11 cellular contexts compared by ENCODE assay signal in genomic region chr22:21755855-21756284, GRCh38. TPM values are rescaled to one million over a fixed set of nuclear protein-coding genes. Genes with fewer than 3 reads are reported as not detected.
DNase-seq lines count a peak whose midpoint lies in the region; ATAC-seq, FAIRE-seq and TF ChIP-seq lines count a peak whose summit lies in the region.
"Had no signal": no experiment of that assay in that cellular context is flagged by ENCODE, and none has a peak within 500 bp of the region (broad histone marks: within the 10 kb centered on the region; RNA-seq: fewer than 3 reads in every experiment).

No MANE protein-coding gene starts in this region.

- TF ChIP-seq POLR2A in H54 (IDR thresholded peaks at IDR 0.05; ENCODE audit: low read depth, low read length) (no peak), lower leg skin (IDR thresholded peaks at IDR 0.05) (no peak)

- TF ChIP-seq CTCF in lower leg skin (IDR thresholded peaks at IDR 0.05) (no peak), MM.1S (IDR thresholded peaks at IDR 0.05; ENCODE audit: low read length) (no peak)

- peaks cover 7% of the 10 kb centered on the region for H3F3A ChIP-seq in MM.1S (ENCODE audit: insufficient read depth, low read length)

- FAIRE-seq in H54 (lab: Jason Lieb, UNC), result no peak

- peak overlapping the region; percentile 76 for H3K9ac ChIP-seq in adipocyte (ENCODE audit: low read length)
- no peak overlapping the region for H3K9ac ChIP-seq in MM.1S (ENCODE audit: low read length)

- no peaks in the 10 kb centered on the region for H3K9me2 ChIP-seq in MM.1S (replicated peaks; ENCODE audit: insufficient read depth, low read length)

- no peaks in the 10 kb centered on the region for H3K79me2 ChIP-seq in MM.1S (ENCODE audit: low read length)

- H3K27ac ChIP-seq in MM.1S (ENCODE audit: low read length), result no peak overlapping the region
- H3K27ac ChIP-seq: colonic mucosa, uterus had no signal

- H3K9me3 ChIP-seq in adipocyte (ENCODE audit: control insufficient read depth, low read length) (no peaks in the 10 kb centered on the region), MM.1S (replicated peaks; ENCODE audit: insufficient read depth, low read length) (no peaks in the 10 kb centered on the region)
- H3K9me3 ChIP-seq: colonic mucosa, uterus had no signal

- no peak overlapping the region for H2AFZ ChIP-seq in MM.1S (ENCODE audit: low read length)

- 27 to 35% methylated on average over 5 of the region's 5 CpGs for WGBS in lower leg skin, 2 donors

- H3K4me2 ChIP-seq in MM.1S (ENCODE audit: low read depth, low read length), result no peak overlapping the region

- no peak for ATAC-seq in GM21529 (IDR thresholded peaks at IDR 0.05; ENCODE audit: unreplicated experiment)

- peak; percentile 76 for DNase-seq in AG08395 (ENCODE audit: low spot score)
- DNase-seq in H54 (ENCODE audit: insufficient read length, low spot score), result peak; percentile 57
- DNase-seq in adipocyte (ENCODE audit: low read depth), result peak; percentile 42
- DNase-seq in inferior parietal cortex (ENCODE audit: extremely low spot score), result peak; percentile 38
- DNase-seq in lower leg skin (ENCODE audit: low spot score in 2 of 2), result no peak
- DNase-seq in MM.1S, result no peak
- DNase-seq in DMS153 treated with DMSO at 0.1 percent for 48 hours (lab: John Stamatoyannopoulos, UW; ENCODE audit: unreplicated experiment), result no peak
- DNase-seq: colonic mucosa, DMS153, uterus had no signal

- intact Hi-C loops in lower leg skin (cut with DNase I; ENCODE audit: low total_unique reads), result no loop called here

- H3K4me1 ChIP-seq in adipocyte (ENCODE audit: control insufficient read depth, insufficient read depth, low read length), result peaks cover 30% of the 10 kb centered on the region
- no peaks in the 10 kb centered on the region for H3K4me1 ChIP-seq in MM.1S (ENCODE audit: low read length)
- H3K4me1 ChIP-seq: colonic mucosa, uterus had no signal

- no peaks in the 10 kb centered on the region for H4K20me1 ChIP-seq in MM.1S (ENCODE audit: insufficient read depth, low read length)

- peak overlapping the region; percentile 47 for H3K4me3 ChIP-seq in adipocyte (ENCODE audit: low read length)
- no peak overlapping the region for H3K4me3 ChIP-seq in lower leg skin (ENCODE audit: low read depth, poor library complexity, severe bottlenecking)
- no peak overlapping the region for H3K4me3 ChIP-seq in MM.1S (ENCODE audit: low read length)
- H3K4me3 ChIP-seq: colonic mucosa, uterus had no signal

- H3K36me3 ChIP-seq in adipocyte (ENCODE audit: control insufficient read depth, insufficient read depth, low read length, severe bottlenecking), result peaks cover 5% of the 10 kb centered on the region
- no peaks in the 10 kb centered on the region for H3K36me3 ChIP-seq in MM.1S (replicated peaks; ENCODE audit: insufficient read depth, low read length)
- H3K36me3 ChIP-seq: colonic mucosa, uterus had no signal

- H3K27me3 ChIP-seq in adipocyte (replicated peaks; ENCODE audit: control insufficient read depth, insufficient read depth, low read length) (no peaks in the 10 kb centered on the region), MM.1S (replicated peaks; ENCODE audit: insufficient read depth, low read length) (no peaks in the 10 kb centered on the region)
- H3K27me3 ChIP-seq: colonic mucosa, uterus had no signal

RNA-seq across cellular contexts. Expression of gene YPEL1, which starts 20.3 kb away (rescaled TPM):
- 1 to 10 TPM; 1.9 to 5.4 (median 2.8) TPM for total RNA-seq in lower leg skin

Comparison
In these comparisons a context has a peak if more than half of its experiments do, and no peak if none do; other contexts are left out.
1. DNase-seq: peak in AG08395 (single experiment), H54 (single experiment), adipocyte (single experiment) and inferior parietal cortex (single experiment); none in lower leg skin (0 of 2), MM.1S (single experiment) and DMS153 treated with DMSO at 0.1 percent for 48 hours (single experiment).